Comparison of ENCODE assay signal across 8 cellular contexts in genomic region chr3:129306206-129306605, GRCh38. TPM values are rescaled to one million over a fixed set of nuclear protein-coding genes. Genes with fewer than 3 reads are reported as not detected.
DNase-seq lines count a peak whose midpoint lies in the region; ATAC-seq, FAIRE-seq and TF ChIP-seq lines count a peak whose summit lies in the region.
"Not testable (repeated sequence)": the region's sequence is repeated elsewhere in the genome, so short reads cannot be mapped to it uniquely, and the experiment has no call there.

No MANE protein-coding gene starts in this region.

- H3K4me3 Mint-ChIP-seq in GM23338, result peak overlapping the region; percentile 59
- H3K4me3 Mint-ChIP-seq in T-helper 2 cell treated with Interferon-gamma antibody and Interleukin-4, amounts not matched to agents 5 μg/mL and 100 μg/mL, for 36 hours; endothelial cell (ENCODE audit: unreplicated experiment): not testable (repeated sequence)
- H3K4me3 Mint-ChIP-seq in astrocyte (ENCODE audit: unreplicated experiment), result peak overlapping the region; percentile 64
- H3K4me3 Mint-ChIP-seq in naive thymus-derived CD4-positive, alpha-beta T cell, result peak overlapping the region in 3 of 10 donors; percentile 23 to 27 (median 25)

- not testable (repeated sequence) for H2AFZ ChIP-seq in GM23338; astrocyte (ENCODE audit: low read depth, low read length)
- H2AFZ ChIP-seq in hepatocyte, result peak overlapping the region; percentile 37

- H3K4me1 ChIP-seq in GM23338 (ENCODE audit: insufficient read depth), result peaks cover 20% of the 10 kb centered on the region
- H3K4me1 ChIP-seq in astrocyte (ENCODE audit: insufficient read depth, low read length), result peaks cover 17% of the 10 kb centered on the region
- H3K4me1 ChIP-seq in hepatocyte (ENCODE audit: insufficient read depth), result peaks cover 29% of the 10 kb centered on the region
- not testable (repeated sequence) for H3K4me1 ChIP-seq in naive thymus-derived CD4-positive, alpha-beta T cell (ENCODE audit: control insufficient read depth in 2 of 2, insufficient read depth in 2 of 2, low read length in 2 of 2); skeletal muscle tissue (ENCODE audit: control insufficient read depth in 3 of 3, insufficient read depth in 3 of 3, low read length in 3 of 3); uterus

- POLR2A ChIA-PET in naive thymus-derived CD4-positive, alpha-beta T cell (lab: Charles Lee), result interaction anchor here (0.6 to 8.0 kb wide), 2 partner anchors 9 to 605 kb away, joined by 3 to 111 read pairs; a partner anchor contains a TSS

- H3K27ac ChIP-seq in GM23338 (ENCODE audit: low read depth) (peak overlapping the region; percentile 71), astrocyte (ENCODE audit: low read depth, low read length) (peak overlapping the region; percentile 43), hepatocyte (peak overlapping the region; percentile 88), skeletal muscle tissue (ENCODE audit: low read depth, low read length) (peak overlapping the region; percentile 23), uterus (peak overlapping the region; percentile 79 to 81)
- H3K27ac ChIP-seq in naive thymus-derived CD4-positive, alpha-beta T cell (ENCODE audit: low read depth, low read length), result peak overlapping the region; percentile 44

- TF ChIP-seq POLR2A in uterus (IDR thresholded peaks at IDR 0.05), result not testable (repeated sequence)

- H3K9me3 Mint-ChIP-seq in GM23338; T-helper 2 cell treated with Interferon-gamma antibody and Interleukin-4, amounts not matched to agents 5 μg/mL and 100 μg/mL, for 36 hours; astrocyte (ENCODE audit: unreplicated experiment); endothelial cell (ENCODE audit: unreplicated experiment); naive thymus-derived CD4-positive, alpha-beta T cell: not testable (repeated sequence)

- FAIRE-seq in astrocyte (lab: Jason Lieb, UNC), result not testable (repeated sequence)

- H3K4me3 ChIP-seq in GM23338 (peak overlapping the region; percentile 4; the same call in 1 of the 2 replicates), astrocyte (ENCODE audit: insufficient read depth, low read depth, low read length) (peak overlapping the region; percentile 15), skeletal muscle tissue (ENCODE audit: low read length in 3 of 3) (peak overlapping the region in 1 of 3 donors; percentile 24), uterus (peak overlapping the region in 1 of 2 donors; percentile 20)
- H3K4me3 ChIP-seq in hepatocyte; naive thymus-derived CD4-positive, alpha-beta T cell (ENCODE audit: low read length): not testable (repeated sequence)

- not testable (repeated sequence) for H3K27me3 Mint-ChIP-seq in GM23338 (ENCODE audit: insufficient read depth, low read depth, poor library complexity); T-helper 2 cell treated with Interferon-gamma antibody and Interleukin-4, amounts not matched to agents 5 μg/mL and 100 μg/mL, for 36 hours (ENCODE audit: low read depth); astrocyte (ENCODE audit: low read depth, unreplicated experiment); endothelial cell (ENCODE audit: unreplicated experiment); naive thymus-derived CD4-positive, alpha-beta T cell

- ATAC-seq in GM23338; naive thymus-derived CD4-positive, alpha-beta T cell: not testable (repeated sequence)

- H3K9me3 ChIP-seq in astrocyte (ENCODE audit: insufficient read depth, low read depth, low read length); hepatocyte (ENCODE audit: low read depth); naive thymus-derived CD4-positive, alpha-beta T cell (ENCODE audit: control insufficient read depth in 2 of 3, low read length in 3 of 3); skeletal muscle tissue (ENCODE audit: control insufficient read depth in 3 of 3, low read length in 3 of 3); uterus: not testable (repeated sequence)

- H3K4me1 Mint-ChIP-seq in GM23338 (peaks cover 23% of the 10 kb centered on the region), astrocyte (ENCODE audit: low read depth, unreplicated experiment) (peaks cover 26% of the 10 kb centered on the region)
- H3K4me1 Mint-ChIP-seq in T-helper 2 cell treated with Interferon-gamma antibody and Interleukin-4, amounts not matched to agents 5 μg/mL and 100 μg/mL, for 36 hours (ENCODE audit: low read depth), result peaks cover 22% of the 10 kb centered on the region
- H3K4me1 Mint-ChIP-seq in endothelial cell (ENCODE audit: unreplicated experiment), result not testable (repeated sequence)
- peaks cover 17 to 38% (median 27%) of the 10 kb centered on the region in 7 donors for H3K4me1 Mint-ChIP-seq in naive thymus-derived CD4-positive, alpha-beta T cell

- DNase-seq in GM23338 (ENCODE audit: low spot score); T-helper 2 cell treated with Interferon-gamma antibody and Interleukin-4, amounts not matched to agents 5 μg/mL and 100 μg/mL, for 36 hours (ENCODE audit: low spot score); astrocyte (ENCODE audit: low read depth); endothelial cell (ENCODE audit: low spot score); hepatocyte (ENCODE audit: low spot score); naive thymus-derived CD4-positive, alpha-beta T cell; uterus: not testable (repeated sequence)

- WGBS in hepatocyte (ENCODE audit: low lambda C conversion rate, missing lambda C conversion rate), result 69% methylated on average over 9 of the region's 9 CpGs

- peaks cover 29% of the 10 kb centered on the region for H3K36me3 Mint-ChIP-seq in GM23338 (ENCODE audit: low read depth)
- peaks cover 30% of the 10 kb centered on the region for H3K36me3 Mint-ChIP-seq in T-helper 2 cell treated with Interferon-gamma antibody and Interleukin-4, amounts not matched to agents 5 μg/mL and 100 μg/mL, for 36 hours (ENCODE audit: low read depth)
- H3K36me3 Mint-ChIP-seq in astrocyte (ENCODE audit: low read depth, unreplicated experiment), result not testable (repeated sequence)
- H3K36me3 Mint-ChIP-seq in endothelial cell (ENCODE audit: low read depth, unreplicated experiment), result peaks cover 30% of the 10 kb centered on the region
- H3K36me3 Mint-ChIP-seq in naive thymus-derived CD4-positive, alpha-beta T cell, result peaks cover 9 to 25% (median 13%) of the 10 kb centered on the region in 5 donors

- not testable (repeated sequence) for H3K9me2 ChIP-seq in GM23338 (ENCODE audit: insufficient read depth); hepatocyte (replicated peaks; ENCODE audit: insufficient read depth)

- CTCF ChIA-PET in naive thymus-derived CD4-positive, alpha-beta T cell (lab: Charles Lee), result interaction anchor here (0.8 kb wide), 1 partner anchor 10 kb away, joined by 3 read pairs; a partner anchor contains a TSS

- TF ChIP-seq CTCF in GM23338 (conservative IDR thresholded peaks at IDR 0.05; ENCODE audit: low read depth in 2 of 2); astrocyte (IDR thresholded peaks at IDR 0.05; ENCODE audit: insufficient read depth, low read depth, low read length); endothelial cell (IDR thresholded peaks at IDR 0.05; ENCODE audit: unreplicated experiment); hepatocyte (IDR thresholded peaks at IDR 0.05; ENCODE audit: poor library complexity); uterus (IDR thresholded peaks at IDR 0.05): not testable (repeated sequence)

- not testable (repeated sequence) for H4K20me1 ChIP-seq in GM23338 (replicated peaks; ENCODE audit: insufficient read depth); astrocyte (ENCODE audit: insufficient read depth, low read length); hepatocyte (ENCODE audit: insufficient read depth, poor library complexity, severe bottlenecking)

- intact Hi-C loops in naive thymus-derived CD4-positive, alpha-beta T cell (cut with micrococcal nuclease); uterus (cut with DNase I; ENCODE audit: low total_unique reads): not testable (repeated sequence)

- H3F3A ChIP-seq in GM23338 (replicated peaks; ENCODE audit: low read depth), result not testable (repeated sequence)

- peak overlapping the region; percentile 42 for H3K9ac ChIP-seq in astrocyte (ENCODE audit: low read length)
- H3K9ac ChIP-seq in skeletal muscle tissue (ENCODE audit: low read depth in 1 of 3, low read length in 3 of 3), result not testable (repeated sequence)

- H3K27ac Mint-ChIP-seq in GM23338 (peak overlapping the region; percentile 96), endothelial cell (ENCODE audit: unreplicated experiment) (peak overlapping the region; percentile 2)
- H3K27ac Mint-ChIP-seq in T-helper 2 cell treated with Interferon-gamma antibody and Interleukin-4, amounts not matched to agents 5 μg/mL and 100 μg/mL, for 36 hours, result peak overlapping the region; percentile 23
- H3K27ac Mint-ChIP-seq in astrocyte (ENCODE audit: unreplicated experiment), result not testable (repeated sequence)
- H3K27ac Mint-ChIP-seq in naive thymus-derived CD4-positive, alpha-beta T cell, result peak overlapping the region in 6 of 9 donors; percentile 27 to 70 (median 64)

- not testable (repeated sequence) for H3K36me3 ChIP-seq in GM23338 (ENCODE audit: insufficient read depth); astrocyte (ENCODE audit: insufficient read depth, low read length); hepatocyte (replicated peaks; ENCODE audit: insufficient read depth, low read depth); uterus
- H3K36me3 ChIP-seq in naive thymus-derived CD4-positive, alpha-beta T cell (ENCODE audit: control insufficient read depth in 2 of 3, insufficient read depth in 3 of 3, low read length in 3 of 3), result peaks cover 4 to 45% (median 12%) of the 10 kb centered on the region in 3 experiments
- H3K36me3 ChIP-seq in skeletal muscle tissue (ENCODE audit: control insufficient read depth in 3 of 3, insufficient read depth in 3 of 3, low read length in 3 of 3), result peaks cover 18 to 26% (median 23%) of the 10 kb centered on the region in 3 donors

- not testable (repeated sequence) for H3K79me2 ChIP-seq in GM23338 (replicated peaks; ENCODE audit: insufficient read depth); astrocyte (ENCODE audit: insufficient read depth, low read length); hepatocyte

- H3K27me3 ChIP-seq in GM23338 (ENCODE audit: insufficient read depth); astrocyte (ENCODE audit: insufficient read depth, low read length); hepatocyte; naive thymus-derived CD4-positive, alpha-beta T cell (ENCODE audit: control insufficient read depth in 2 of 2, insufficient read depth in 2 of 2, low read length in 2 of 2); skeletal muscle tissue (ENCODE audit: control insufficient read depth in 3 of 3, insufficient read depth in 3 of 3, low read length in 3 of 3); uterus: not testable (repeated sequence)

- H3K4me2 ChIP-seq in GM23338 (peak overlapping the region; percentile 8; the same call in 1 of the 2 replicates), astrocyte (ENCODE audit: low read length) (peak overlapping the region; percentile 76), hepatocyte (peak overlapping the region; percentile 70)

RNA-seq across cellular contexts. Expression of gene HMCES, which starts 27.5 kb away (rescaled TPM):
- total RNA-seq in GM23338 (2014; rRNA removed; shearing (Covaris generic)), result 44.5 and 45.6 TPM in 2 replicates
- polyA plus RNA-seq in GM23338 (2016; fragmentation: Nextera tagmentation; extraction: Ambion mirVana) (35.3 and 36.5 TPM in 2 replicates), hepatocyte (30.0 and 34.3 TPM in 2 replicates)
- total RNA-seq in astrocyte (22.4 and 27.4 TPM in 2 replicates), endothelial cell (ENCODE audit: unreplicated experiment) (36.4 TPM), hepatocyte (16.8 and 20.1 TPM in 2 replicates), skeletal muscle tissue (17.2 TPM), uterus (10 to 100 TPM in 3 of 4 donors, 1 to 10 TPM in 1; 2.0 to 42.9 (median 28.3) TPM)
- total RNA-seq in naive thymus-derived CD4-positive, alpha-beta T cell, result 10 to 100 TPM; 45.7 to 56.4 (median 52.5) TPM
- 100 to 1,000 TPM in 1 of 2 donors, 10 to 100 TPM in 1; 85.3 to 135 TPM for polyA plus RNA-seq in naive thymus-derived CD4-positive, alpha-beta T cell

RNA-seq across cellular contexts. Expression of gene COPG1, which starts 56.8 kb away (rescaled TPM):
- 91.7 and 106 TPM in 2 replicates for total RNA-seq in GM23338 (2014; rRNA removed; shearing (Covaris generic))
- polyA plus RNA-seq in GM23338 (2016; fragmentation: Nextera tagmentation; extraction: Ambion mirVana), result 50.0 and 51.5 TPM in 2 replicates
- total RNA-seq in astrocyte, result 267 and 275 TPM in 2 replicates
- total RNA-seq in endothelial cell (ENCODE audit: unreplicated experiment), result 149 TPM
- total RNA-seq in hepatocyte, result 167 and 169 TPM in 2 replicates
- polyA plus RNA-seq in hepatocyte, result 176 and 185 TPM in 2 replicates
- 100 to 1,000 TPM in 3 of 5 experiments, 10 to 100 TPM in 2; 83.3 to 177 (median 103) TPM for total RNA-seq in naive thymus-derived CD4-positive, alpha-beta T cell
- polyA plus RNA-seq in naive thymus-derived CD4-positive, alpha-beta T cell, result 10 to 100 TPM; 57.4 to 99.8 TPM
- 120 TPM for total RNA-seq in skeletal muscle tissue
- 100 to 1,000 TPM in 2 of 4 donors, 10 to 100 TPM in 2; 35.6 to 409 (median 118) TPM for total RNA-seq in uterus

Comparison
In these comparisons a context has a peak if more than half of its experiments do, and no peak if none do; other contexts are left out.
1. H3K27ac ChIP-seq: peak in every context shown above with its lines; median percentile 88 in hepatocyte; 80 in uterus; 71 in GM23338; 44 in naive thymus-derived CD4-positive, alpha-beta T cell; 43 in astrocyte; 23 in skeletal muscle tissue.
2. H3K4me2 ChIP-seq: peak in every context shown above with its lines; median percentile 76 in astrocyte; 70 in hepatocyte; 8 in GM23338.